In the genomic region with DNA sequence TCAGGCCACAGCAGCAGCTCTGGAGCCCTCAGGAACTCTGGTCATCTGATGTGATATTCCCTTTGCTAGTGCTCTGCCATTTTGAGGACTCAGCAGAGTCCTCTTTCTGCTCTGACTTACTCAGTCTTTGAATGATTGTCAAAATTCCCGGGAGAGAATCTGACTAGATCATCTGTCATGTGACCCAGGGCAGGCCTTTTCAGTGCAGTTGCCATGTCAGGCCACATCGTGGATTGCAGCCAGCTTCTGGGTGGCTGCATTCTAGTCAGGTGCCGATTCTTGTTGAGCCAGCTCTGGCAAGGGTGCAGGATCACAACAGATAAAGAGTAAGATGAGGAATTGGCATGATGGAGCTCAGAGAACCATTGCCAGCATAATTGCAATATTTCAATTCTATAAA, we compare ENCODE assay signal across 14 cellular contexts.
A peak's percentile ranks its signal among the peaks of the same experiment; 100 is the strongest.
DNase-seq lines count a peak whose midpoint lies in the region; ATAC-seq and TF ChIP-seq lines count a peak whose summit lies in the region.
"Had no signal": no experiment of that assay in that cellular context is flagged by ENCODE, and none has a peak within 500 bp of the region (broad histone marks: within the 10 kb centered on the region; RNA-seq: fewer than 3 reads in every experiment).

No MANE protein-coding gene starts in this region.

- H3K36me3 ChIP-seq in mesendoderm (ENCODE audit: control insufficient read depth, insufficient read depth, low read length) = no peaks in the 10 kb centered on the region
- H3K36me3 ChIP-seq: gastrocnemius medialis had no signal

- H4K5ac ChIP-seq in mesendoderm (ENCODE audit: low read length) = no peak overlapping the region

- H3K23ac ChIP-seq in mesendoderm (ENCODE audit: low read length) = no peak overlapping the region

- no peak overlapping the region for H4K8ac ChIP-seq in mesendoderm (ENCODE audit: low read depth, low read length)

- no peaks in the 10 kb centered on the region for H3K79me1 ChIP-seq in mesendoderm (ENCODE audit: low read length)

- ATAC-seq in activated naive CD4-positive, alpha-beta T cell treated with anti-CD3 and anti-CD28 coated beads, Interleukin-2, amount 50 U/mL, for 72 hours = no peak
- no peak for ATAC-seq in GM19395 (IDR thresholded peaks at IDR 0.05; ENCODE audit: unreplicated experiment)
- ATAC-seq: gastrocnemius medialis; left lobe of liver; stimulated activated naive B cell treated with anti-CD40 and anti-IgM and Interleukin-4, amounts not matched to agents 10 μg/mL and 1 μg/mL and 100 μg/mL, for 72 hours had no signal

- no CpG with 5 or more reads among the region's 3 CpGs for WGBS in mesendoderm (ENCODE audit: extremely low coverage, insufficient coverage, low lambda C conversion rate)

- H3K4me1 ChIP-seq in mesendoderm (ENCODE audit: control insufficient read depth, low read depth, low read length) = no peaks in the 10 kb centered on the region
- H3K4me1 ChIP-seq: gastrocnemius medialis had no signal

- H3K4me3 Mint-ChIP-seq in mesothelial cell of epicardium = no peak overlapping the region
- H3K4me3 Mint-ChIP-seq: CD4-positive, CD25-positive, alpha-beta regulatory T cell; stimulated activated naive B cell treated with anti-CD40 and anti-IgM and Interleukin-4, amounts not matched to agents 10 μg/mL and 1 μg/mL and 100 μg/mL, for 72 hours had no signal

- peaks cover 3% of the 10 kb centered on the region for H3K4me1 Mint-ChIP-seq in mesothelial cell of epicardium
- H3K4me1 Mint-ChIP-seq: CD4-positive, CD25-positive, alpha-beta regulatory T cell; stimulated activated naive B cell treated with anti-CD40 and anti-IgM and Interleukin-4, amounts not matched to agents 10 μg/mL and 1 μg/mL and 100 μg/mL, for 72 hours had no signal

- H3K9ac ChIP-seq in mesendoderm (ENCODE audit: low read length) = no peak overlapping the region

- DNase-seq in C1 segment of cervical spinal cord (lab: John Stamatoyannopoulos, UW) (peak in 8 of 14 donors; percentile 3 to 36 (median 14)), NCI-H1092 (lab: John Stamatoyannopoulos, UW) (peak; percentile 4), SK-N-DZ (ENCODE audit: low spot score) (peak; percentile 11), mesendoderm (peak; percentile 45), mesothelial cell of epicardium (ENCODE audit: low spot score in 2 of 2, unreplicated experiment in 2 of 2) (no peak), OCI-M2 (lab: John Stamatoyannopoulos, UW; ENCODE audit: unreplicated experiment) (no peak)
- DNase-seq in activated naive CD4-positive, alpha-beta T cell treated with anti-CD3 and anti-CD28 coated beads, Interleukin-2, amount 50 U/mL, for 72 hours (ENCODE audit: low spot score in 2 of 2) = no peak
- DNase-seq: activated CD8-positive, alpha-beta memory T cell treated with anti-CD3 and anti-CD28 coated beads, Interleukin-2, amount 50 U/mL, for 4 hours; CD4-positive, CD25-positive, alpha-beta regulatory T cell; gastrocnemius medialis; H7; stimulated activated naive B cell treated with anti-CD40 and anti-IgM and Interleukin-4, amounts not matched to agents 10 μg/mL and 1 μg/mL and 100 μg/mL, for 72 hours had no signal

- H2BK15ac ChIP-seq in mesendoderm (replicated peaks; ENCODE audit: low read depth) = no peak overlapping the region

- H3K18ac ChIP-seq in mesendoderm (ENCODE audit: low read length) = no peak overlapping the region

- H2BK5ac ChIP-seq in mesendoderm (ENCODE audit: low read length) = no peak overlapping the region

- no peak overlapping the region for H3K4me2 ChIP-seq in mesendoderm (ENCODE audit: low read length)

- H2BK120ac ChIP-seq in mesendoderm (ENCODE audit: low read depth, low read length) = no peak overlapping the region

- H3K4me3 ChIP-seq in mesendoderm (ENCODE audit: low read length) = no peak overlapping the region
- H3K4me3 ChIP-seq: gastrocnemius medialis had no signal

- no peaks in the 10 kb centered on the region for H3K79me2 ChIP-seq in mesendoderm (ENCODE audit: control insufficient read depth, insufficient read depth, low read length)

- no peak overlapping the region for H3K27ac ChIP-seq in mesendoderm (ENCODE audit: low read depth, low read length)
- H3K27ac ChIP-seq: gastrocnemius medialis had no signal

- H3K9me3 Mint-ChIP-seq in activated naive CD4-positive, alpha-beta T cell treated with anti-CD3 and anti-CD28 coated beads, Interleukin-2, amount 50 U/mL, for 72 hours = peaks cover 0 to 3% of the 10 kb centered on the region in 2 donors
- peaks cover 4% of the 10 kb centered on the region for H3K9me3 Mint-ChIP-seq in mesothelial cell of epicardium

- H3K27me3 Mint-ChIP-seq in mesothelial cell of epicardium (ENCODE audit: low read depth) = no peaks in the 10 kb centered on the region
- H3K27me3 Mint-ChIP-seq: CD4-positive, CD25-positive, alpha-beta regulatory T cell; stimulated activated naive B cell treated with anti-CD40 and anti-IgM and Interleukin-4, amounts not matched to agents 10 μg/mL and 1 μg/mL and 100 μg/mL, for 72 hours had no signal

- H3K36me3 Mint-ChIP-seq in activated naive CD4-positive, alpha-beta T cell treated with anti-CD3 and anti-CD28 coated beads, Interleukin-2, amount 50 U/mL, for 72 hours = no peaks in the 10 kb centered on the region
- H3K36me3 Mint-ChIP-seq in mesothelial cell of epicardium = no peaks in the 10 kb centered on the region
- H3K36me3 Mint-ChIP-seq: CD4-positive, CD25-positive, alpha-beta regulatory T cell; stimulated activated naive B cell treated with anti-CD40 and anti-IgM and Interleukin-4, amounts not matched to agents 10 μg/mL and 1 μg/mL and 100 μg/mL, for 72 hours had no signal

- H3K27me3 ChIP-seq in mesendoderm (ENCODE audit: insufficient read depth, low read length, poor library complexity) = no peaks in the 10 kb centered on the region
- H3K27me3 ChIP-seq: gastrocnemius medialis had no signal

- H2AK5ac ChIP-seq in mesendoderm (ENCODE audit: low read length) = no peak overlapping the region

- H3K27ac Mint-ChIP-seq in activated naive CD4-positive, alpha-beta T cell treated with anti-CD3 and anti-CD28 coated beads, Interleukin-2, amount 50 U/mL, for 72 hours = no peak overlapping the region
- no peak overlapping the region for H3K27ac Mint-ChIP-seq in mesothelial cell of epicardium
- H3K27ac Mint-ChIP-seq: CD4-positive, CD25-positive, alpha-beta regulatory T cell; stimulated activated naive B cell treated with anti-CD40 and anti-IgM and Interleukin-4, amounts not matched to agents 10 μg/mL and 1 μg/mL and 100 μg/mL, for 72 hours had no signal

- H3K56ac ChIP-seq in mesendoderm (ENCODE audit: low read length) = no peak overlapping the region

- no peak for TF ChIP-seq CTCF in mesothelial cell of epicardium (IDR thresholded peaks at IDR 0.05; ENCODE audit: unreplicated experiment)

- no peak overlapping the region for H3K4ac ChIP-seq in mesendoderm (ENCODE audit: low read depth, low read length)

Comparison
In these comparisons a context has a peak if more than half of its experiments do, and no peak if none do; other contexts are left out.
1. DNase-seq: peak in C1 segment of cervical spinal cord (8 of 14), NCI-H1092 (single experiment), SK-N-DZ (single experiment) and mesendoderm (single experiment); none in activated naive CD4-positive, alpha-beta T cell treated with anti-CD3 and anti-CD28 coated beads, Interleukin-2, amount 50 U/mL, for 72 hours (0 of 2), mesothelial cell of epicardium (0 of 2) and OCI-M2 (single experiment).